1 cellular context compared by ENCODE assay signal in genomic region chr2:7031424-7032245, GRCh38.
TF ChIP-seq lines count a peak whose summit lies in the region.

No MANE protein-coding gene starts in this region.

TF ChIP-seq in HepG2, 621 proteins besides CTCF, POLR2A, EP300 and RAD21 (continued from another document and continues in another):
- TF ChIP-seq ZBED4 (CRISPR knock-in tag; IDR thresholded peaks at IDR 0.05; ENCODE audit: borderline replicate concordance) (peak; percentile 69; the same call in 1 of the 2 replicates), ZNF281 (CRISPR knock-in tag; IDR thresholded peaks at IDR 0.05; ENCODE audit: borderline replicate concordance) (peak; percentile 54; the same call in 1 of the 2 replicates), ZFY (CRISPR knock-in tag; IDR thresholded peaks at IDR 0.05) (peak; percentile 82), MBNL3 (CRISPR knock-in tag; conservative IDR thresholded peaks at IDR 0.05) (no peak), ZNF766 (CRISPR knock-in tag; IDR thresholded peaks at IDR 0.05; ENCODE audit: borderline replicate concordance) (peak; percentile 85), MXD4 (CRISPR knock-in tag; IDR thresholded peaks at IDR 0.05) (peak; percentile 80), AFF4 (CRISPR knock-in tag; IDR thresholded peaks at IDR 0.05) (no peak), ZNF737 (CRISPR knock-in tag; IDR thresholded peaks at IDR 0.05; ENCODE audit: borderline replicate concordance) (0 out of 2 replicates have a peak, but pooled peaks have one; percentile 61), SPEN (CRISPR knock-in tag; IDR thresholded peaks at IDR 0.05; ENCODE audit: low read depth) (peak; percentile 85; the same call in 1 of the 2 replicates), NPAS2 (CRISPR knock-in tag; IDR thresholded peaks at IDR 0.05; ENCODE audit: borderline replicate concordance) (no peak), FOSL2 (CRISPR knock-in tag; IDR thresholded peaks at IDR 0.05) (peak; percentile 94), ZNF839 (CRISPR knock-in tag; IDR thresholded peaks at IDR 0.05; ENCODE audit: borderline replicate concordance) (no peak), FOXJ3 (CRISPR knock-in tag; IDR thresholded peaks at IDR 0.05; ENCODE audit: borderline replicate concordance) (peak; percentile 98), SNAI1 (CRISPR knock-in tag; IDR thresholded peaks at IDR 0.05; ENCODE audit: borderline replicate concordance) (peak; percentile 98; the same call in 1 of the 2 replicates), ZBTB3 (CRISPR knock-in tag; IDR thresholded peaks at IDR 0.05; ENCODE audit: borderline replicate concordance, low read depth) (peak; percentile 84; the same call in 1 of the 2 replicates), TCF12 (IDR thresholded peaks at IDR 0.05) (no peak), TCF12 (CRISPR knock-in tag; IDR thresholded peaks at IDR 0.05) (no peak; the same call in 1 of the 2 replicates), MTA3 (CRISPR knock-in tag; IDR thresholded peaks at IDR 0.05) (no peak), ZBTB21 (CRISPR knock-in tag; IDR thresholded peaks at IDR 0.05) (0 out of 2 replicates have a peak, but pooled peaks have one; percentile 65), RFX1 (IDR thresholded peaks at IDR 0.05) (no peak), KIAA2018 (CRISPR knock-in tag; IDR thresholded peaks at IDR 0.05; ENCODE audit: borderline replicate concordance) (no peak), DNMT3B (CRISPR knock-in tag; conservative IDR thresholded peaks at IDR 0.05) (0 out of 2 replicates have a peak, but pooled peaks have one; percentile 39), LCORL (IDR thresholded peaks at IDR 0.05) (no peak), LCORL (CRISPR knock-in tag; IDR thresholded peaks at IDR 0.05) (peak; percentile 77), BHLHE40 (IDR thresholded peaks at IDR 0.05; ENCODE audit: low read length) (no peak; the same call in 1 of the 2 replicates), STAG1 (CRISPR knock-in tag; IDR thresholded peaks at IDR 0.05) (peak; percentile 53), DR1 (CRISPR knock-in tag; IDR thresholded peaks at IDR 0.05) (0 out of 2 replicates have a peak, but pooled peaks have one; percentile 17), ZNF414 (CRISPR knock-in tag; IDR thresholded peaks at IDR 0.05) (peak; percentile 94; the same call in 1 of the 2 replicates), EED (CRISPR knock-in tag; IDR thresholded peaks at IDR 0.05) (0 out of 2 replicates have a peak, but pooled peaks have one; percentile 46)
- TF ChIP-seq, protein P1, sequence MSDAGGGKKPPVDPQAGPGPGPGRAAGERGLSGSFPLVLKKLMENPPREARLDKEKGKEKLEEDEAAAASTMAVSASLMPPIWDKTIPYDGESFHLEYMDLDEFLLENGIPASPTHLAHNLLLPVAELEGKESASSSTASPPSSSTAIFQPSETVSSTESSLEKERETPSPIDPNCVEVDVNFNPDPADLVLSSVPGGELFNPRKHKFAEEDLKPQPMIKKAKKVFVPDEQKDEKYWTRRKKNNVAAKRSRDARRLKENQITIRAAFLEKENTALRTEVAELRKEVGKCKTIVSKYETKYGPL (CRISPR knock-in tag; IDR thresholded peaks at IDR 0.05) = peak; percentile 91; the same call in 1 of the 2 replicates
- TF ChIP-seq, protein P2, sequence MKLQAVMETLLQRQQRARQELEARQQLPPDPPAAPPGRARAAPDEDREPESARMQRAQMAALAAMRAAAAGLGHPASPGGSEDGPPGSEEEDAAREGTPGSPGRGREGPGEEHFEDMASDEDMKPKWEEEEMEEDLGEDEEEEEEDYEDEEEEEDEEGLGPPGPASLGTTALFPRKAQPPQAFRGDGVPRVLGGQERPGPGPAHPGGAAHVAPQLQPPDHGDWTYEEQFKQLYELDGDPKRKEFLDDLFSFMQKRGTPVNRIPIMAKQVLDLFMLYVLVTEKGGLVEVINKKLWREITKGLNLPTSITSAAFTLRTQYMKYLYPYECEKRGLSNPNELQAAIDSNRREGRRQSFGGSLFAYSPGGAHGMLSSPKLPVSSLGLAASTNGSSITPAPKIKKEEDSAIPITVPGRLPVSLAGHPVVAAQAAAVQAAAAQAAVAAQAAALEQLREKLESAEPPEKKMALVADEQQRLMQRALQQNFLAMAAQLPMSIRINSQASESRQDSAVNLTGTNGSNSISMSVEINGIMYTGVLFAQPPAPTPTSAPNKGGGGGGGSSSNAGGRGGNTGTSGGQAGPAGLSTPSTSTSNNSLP (IDR thresholded peaks at IDR 0.05; ENCODE audit: low read depth, low read length) = peak; percentile 96
- TF ChIP-seq, protein P3, sequence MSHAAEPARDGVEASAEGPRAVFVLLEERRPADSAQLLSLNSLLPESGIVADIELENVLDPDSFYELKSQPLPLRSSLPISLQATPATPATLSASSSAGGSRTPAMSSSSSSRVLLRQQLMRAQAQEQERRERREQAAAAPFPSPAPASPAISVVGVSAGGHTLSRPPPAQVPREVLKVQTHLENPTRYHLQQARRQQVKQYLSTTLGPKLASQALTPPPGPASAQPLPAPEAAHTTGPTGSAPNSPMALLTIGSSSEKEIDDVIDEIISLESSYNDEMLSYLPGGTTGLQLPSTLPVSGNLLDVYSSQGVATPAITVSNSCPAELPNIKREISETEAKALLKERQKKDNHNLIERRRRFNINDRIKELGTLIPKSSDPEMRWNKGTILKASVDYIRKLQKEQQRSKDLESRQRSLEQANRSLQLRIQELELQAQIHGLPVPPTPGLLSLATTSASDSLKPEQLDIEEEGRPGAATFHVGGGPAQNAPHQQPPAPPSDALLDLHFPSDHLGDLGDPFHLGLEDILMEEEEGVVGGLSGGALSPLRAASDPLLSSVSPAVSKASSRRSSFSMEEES (CRISPR knock-in tag; IDR thresholded peaks at IDR 0.05) = 0 out of 2 replicates have a peak, but pooled peaks have one; percentile 40
